ENCODE assay signal across 19 cellular contexts in genomic region chr17:30405161-30405560, GRCh38. TPM values are rescaled to one million over a fixed set of nuclear protein-coding genes. Genes with fewer than 3 reads are reported as not detected.
DNase-seq lines count a peak whose midpoint lies in the region; ATAC-seq lines count a peak whose summit lies in the region.
"Had no signal": no experiment of that assay in that cellular context is flagged by ENCODE, and none has a peak within 500 bp of the region (broad histone marks: within the 10 kb centered on the region; RNA-seq: fewer than 3 reads in every experiment).

No MANE protein-coding gene starts in this region.

- H3K56ac ChIP-seq in mesendoderm (ENCODE audit: low read length): no peak overlapping the region

- H3K27me3 ChIP-seq in HUES6 (ENCODE audit: control insufficient read depth, insufficient read depth, low read length) (no peaks in the 10 kb centered on the region), mesendoderm (ENCODE audit: insufficient read depth, low read length, poor library complexity) (no peaks in the 10 kb centered on the region)

- no peaks in the 10 kb centered on the region for H3K27me3 Mint-ChIP-seq in activated naive CD8-positive, alpha-beta T cell treated with anti-CD3 and anti-CD28 coated beads, Interleukin-2, amount 50 U/mL, for 24 hours
- H3K27me3 Mint-ChIP-seq: CD4-positive, alpha-beta T cell had no signal

- H3K9ac ChIP-seq in ES-I3 (ENCODE audit: low read depth, low read length): peak overlapping the region; percentile 2; the same call in 1 of the 2 replicates
- no peak overlapping the region for H3K9ac ChIP-seq in HUES6 (ENCODE audit: low read length)
- no peak overlapping the region for H3K9ac ChIP-seq in mesendoderm (ENCODE audit: low read length)

- no peak for DNase-seq in activated naive CD8-positive, alpha-beta T cell treated with anti-CD3 and anti-CD28 coated beads, Interleukin-2, amount 50 U/mL, for 24 hours
- DNase-seq in mesendoderm (peak; percentile 93), activated gamma-delta T cell treated with Interleukin-2 at 50 U/mL for 16 hours (no peak), NCI-H2196 treated with DMSO at 0.1 percent for 48 hours (lab: John Stamatoyannopoulos, UW; ENCODE audit: unreplicated experiment) (no peak)
- DNase-seq: activated CD4-positive, alpha-beta T cell treated with anti-CD3 and anti-CD28 coated beads, Interleukin-2, amount 50 U/mL, for 48 hours; activated gamma-delta T cell; CD4-positive, alpha-beta T cell; cortex of kidney; DMS153; GDM1; NCI-H2107; NCI-H524; WERI-Rb-1 had no signal

- H3K36me3 Mint-ChIP-seq in activated naive CD8-positive, alpha-beta T cell treated with anti-CD3 and anti-CD28 coated beads, Interleukin-2, amount 50 U/mL, for 24 hours (ENCODE audit: low read depth): peaks cover 40% of the 10 kb centered on the region

- H3K9me3 ChIP-seq in ES-I3 (ENCODE audit: control insufficient read depth, insufficient read depth, low read length) (no peaks in the 10 kb centered on the region), HUES6 (ENCODE audit: control insufficient read depth, insufficient read depth, low read depth, low read length) (0 out of 2 replicates have a peak, but pooled peaks cover 5% of the 10 kb centered on the region)

- H3K18ac ChIP-seq in mesendoderm (ENCODE audit: low read length): no peak overlapping the region

- no peak overlapping the region for H4K8ac ChIP-seq in mesendoderm (ENCODE audit: low read depth, low read length)

- peak overlapping the region; percentile 31 for H3K27ac Mint-ChIP-seq in activated naive CD8-positive, alpha-beta T cell treated with anti-CD3 and anti-CD28 coated beads, Interleukin-2, amount 50 U/mL, for 24 hours
- H3K27ac Mint-ChIP-seq: CD4-positive, alpha-beta T cell; T-helper 2 cell treated with Interferon-gamma antibody and Interleukin-4, amounts not matched to agents 5 μg/mL and 100 μg/mL, for 36 hours had no signal

- no peaks in the 10 kb centered on the region for H3K9me3 Mint-ChIP-seq in activated naive CD8-positive, alpha-beta T cell treated with anti-CD3 and anti-CD28 coated beads, Interleukin-2, amount 50 U/mL, for 24 hours
- H3K9me3 Mint-ChIP-seq: CD4-positive, alpha-beta T cell; T-helper 2 cell treated with Interferon-gamma antibody and Interleukin-4, amounts not matched to agents 5 μg/mL and 100 μg/mL, for 36 hours had no signal

- peak overlapping the region; percentile 25 for H3K4me3 Mint-ChIP-seq in activated naive CD8-positive, alpha-beta T cell treated with anti-CD3 and anti-CD28 coated beads, Interleukin-2, amount 50 U/mL, for 24 hours
- H3K4me3 Mint-ChIP-seq: CD4-positive, alpha-beta T cell; nephron; T-helper 2 cell treated with Interferon-gamma antibody and Interleukin-4, amounts not matched to agents 5 μg/mL and 100 μg/mL, for 36 hours had no signal

- H2AK5ac ChIP-seq in mesendoderm (ENCODE audit: low read length): no peak overlapping the region

- H3K27ac ChIP-seq in HUES6 (ENCODE audit: low read depth, low read length): peak overlapping the region; percentile 77
- H3K27ac ChIP-seq in mesendoderm (ENCODE audit: low read depth, low read length): no peak overlapping the region
- H3K27ac ChIP-seq: WERI-Rb-1 had no signal

- no peak overlapping the region for H3K23ac ChIP-seq in mesendoderm (ENCODE audit: low read length)

- ATAC-seq in activated naive CD8-positive, alpha-beta T cell treated with anti-CD3 and anti-CD28 coated beads, Interleukin-2, amount 50 U/mL, for 24 hours: peak; percentile 46
- ATAC-seq in GM18519 (IDR thresholded peaks at IDR 0.05; ENCODE audit: low FRiP score, unreplicated experiment): no peak
- ATAC-seq: SK-N-SH treated with all-trans-retinoic acid at 6 μM for 48 hours had no signal

- H3K4me1 Mint-ChIP-seq in activated naive CD8-positive, alpha-beta T cell treated with anti-CD3 and anti-CD28 coated beads, Interleukin-2, amount 50 U/mL, for 24 hours: peaks cover 22% of the 10 kb centered on the region
- H3K4me1 Mint-ChIP-seq: nephron had no signal

- H3K4me3 ChIP-seq in HUES6 (ENCODE audit: low read depth, low read length): peak overlapping the region; percentile 17
- H3K4me3 ChIP-seq in mesendoderm (ENCODE audit: low read length): no peak overlapping the region

- H3K4me2 ChIP-seq in mesendoderm (ENCODE audit: low read length): no peak overlapping the region

- H3K36me3 ChIP-seq in ES-I3 (ENCODE audit: insufficient read depth, low read length): no peaks in the 10 kb centered on the region; the same call in 1 of the 2 replicates
- peaks cover 4% of the 10 kb centered on the region; the same call in 1 of the 2 replicates for H3K36me3 ChIP-seq in HUES6 (ENCODE audit: control insufficient read depth, insufficient read depth, low read length)
- H3K36me3 ChIP-seq in mesendoderm (ENCODE audit: control insufficient read depth, insufficient read depth, low read length): no peaks in the 10 kb centered on the region

- no peak overlapping the region for H2BK15ac ChIP-seq in mesendoderm (replicated peaks; ENCODE audit: low read depth)

- no peak overlapping the region for H3K4ac ChIP-seq in mesendoderm (ENCODE audit: low read depth, low read length)

- no peak overlapping the region for H2BK120ac ChIP-seq in mesendoderm (ENCODE audit: low read depth, low read length)

- no peak overlapping the region for H2BK5ac ChIP-seq in mesendoderm (ENCODE audit: low read length)

- peaks cover 7% of the 10 kb centered on the region; the same call in 1 of the 2 replicates for H3K4me1 ChIP-seq in ES-I3 (ENCODE audit: insufficient read depth, low read length)
- H3K4me1 ChIP-seq in HUES6 (ENCODE audit: control insufficient read depth, insufficient read depth, low read length): peaks cover 14% of the 10 kb centered on the region; the same call in 1 of the 2 replicates
- H3K4me1 ChIP-seq in mesendoderm (ENCODE audit: control insufficient read depth, low read depth, low read length): no peaks in the 10 kb centered on the region

- H3K79me1 ChIP-seq in mesendoderm (ENCODE audit: low read length): no peaks in the 10 kb centered on the region

- no peaks in the 10 kb centered on the region for H3K79me2 ChIP-seq in mesendoderm (ENCODE audit: control insufficient read depth, insufficient read depth, low read length)

- H4K5ac ChIP-seq in mesendoderm (ENCODE audit: low read length): no peak overlapping the region

RNA-seq across cellular contexts. Expression of gene CPD, which starts 26.4 kb away (rescaled TPM):
- 17.9 TPM for polyA plus RNA-seq in mesendoderm (2013, experiment 1 of 2)
- polyA plus RNA-seq in mesendoderm (2013, experiment 2 of 2): 16.7 TPM
